In genomic region chr7:122485841-122486240, GRCh38 we compare ENCODE assay signal across 22 cellular contexts.
DNase-seq lines count a peak whose midpoint lies in the region; ATAC-seq, FAIRE-seq and TF ChIP-seq lines count a peak whose summit lies in the region.
"Had no signal": no experiment of that assay in that cellular context is flagged by ENCODE, and none has a peak within 500 bp of the region (broad histone marks: within the 10 kb centered on the region; RNA-seq: fewer than 3 reads in every experiment).

No MANE protein-coding gene starts in this region.

- H3K4me3 Mint-ChIP-seq in astrocyte (ENCODE audit: unreplicated experiment) (no peak overlapping the region), neural progenitor cell (no peak overlapping the region)
- no peak overlapping the region for H3K4me3 Mint-ChIP-seq in activated T-helper 2 cell treated with anti-CD3 and anti-CD28 coated beads, Interferon-gamma antibody, Interleukin-2, Interleukin-4, amounts not matched to agents 10 μg/mL and 5 μg/mL and 100 μg/mL, durations not matched to agents 14 hours and 24 hours and 36 hours (ENCODE audit: low read depth)
- H3K4me3 Mint-ChIP-seq: CD8-positive, alpha-beta memory T cell had no signal

- TF ChIP-seq CTCF in AG09309 (IDR thresholded peaks at IDR 0.05; ENCODE audit: control insufficient read depth, insufficient read depth, low read depth, low read length, missing control alignments) (no peak), astrocyte (IDR thresholded peaks at IDR 0.05; ENCODE audit: insufficient read depth, low read depth, low read length) (no peak), neural progenitor cell (IDR thresholded peaks at IDR 0.05) (no peak)

- H3K27me3 ChIP-seq in astrocyte (ENCODE audit: insufficient read depth, low read length) (no peaks in the 10 kb centered on the region), neural progenitor cell (no peaks in the 10 kb centered on the region)
- H3K27me3 ChIP-seq: BLaER1 treated with 17β-estradiol and CSF1 and Interleukin-3, amounts not matched to agents 10 nM and 100 nM had no signal

- H2AFZ ChIP-seq in astrocyte (ENCODE audit: low read depth, low read length) = no peak overlapping the region
- H2AFZ ChIP-seq in neural progenitor cell (replicated peaks) = no peak overlapping the region

- H3K4me1 Mint-ChIP-seq in astrocyte (ENCODE audit: low read depth, unreplicated experiment) (no peaks in the 10 kb centered on the region), neural progenitor cell (no peaks in the 10 kb centered on the region)
- no peaks in the 10 kb centered on the region for H3K4me1 Mint-ChIP-seq in activated T-helper 2 cell treated with anti-CD3 and anti-CD28 coated beads, Interferon-gamma antibody, Interleukin-2, Interleukin-4, amounts not matched to agents 10 μg/mL and 5 μg/mL and 100 μg/mL, durations not matched to agents 14 hours and 24 hours and 36 hours (ENCODE audit: low read depth)
- H3K4me1 Mint-ChIP-seq: CD8-positive, alpha-beta memory T cell had no signal

- intact Hi-C loops in activated T-helper 2 cell treated with anti-CD3 and anti-CD28 coated beads, Interferon-gamma antibody, Interleukin-2, Interleukin-4, amounts not matched to agents 10 μg/mL and 5 μg/mL and 100 μg/mL, durations not matched to agents 14 hours and 24 hours and 36 hours (cut with micrococcal nuclease) = no loop called here

- no peak overlapping the region for H3K27ac ChIP-seq in astrocyte (ENCODE audit: low read depth, low read length)
- H3K27ac ChIP-seq in neural progenitor cell = peak overlapping the region; percentile 2
- H3K27ac ChIP-seq: BLaER1 treated with 17β-estradiol and CSF1 and Interleukin-3, amounts not matched to agents 10 nM and 100 nM; KMS-11 had no signal

- H3K4me1 ChIP-seq in astrocyte (ENCODE audit: insufficient read depth, low read length) (no peaks in the 10 kb centered on the region), neural progenitor cell (peaks cover 7% of the 10 kb centered on the region)
- H3K4me1 ChIP-seq: BLaER1 treated with 17β-estradiol and CSF1 and Interleukin-3, amounts not matched to agents 10 nM and 100 nM had no signal

- H3K9me3 ChIP-seq in astrocyte (ENCODE audit: insufficient read depth, low read depth, low read length) = no peaks in the 10 kb centered on the region
- no peaks in the 10 kb centered on the region for H3K9me3 ChIP-seq in neural progenitor cell (ENCODE audit: low read depth)
- H3K9me3 ChIP-seq: BLaER1 treated with 17β-estradiol and CSF1 and Interleukin-3, amounts not matched to agents 10 nM and 100 nM had no signal

- H3K27me3 Mint-ChIP-seq in astrocyte (ENCODE audit: low read depth, unreplicated experiment) = no peaks in the 10 kb centered on the region
- no peaks in the 10 kb centered on the region for H3K27me3 Mint-ChIP-seq in neural progenitor cell (ENCODE audit: insufficient read depth, low read depth)
- H3K27me3 Mint-ChIP-seq in activated T-helper 2 cell treated with anti-CD3 and anti-CD28 coated beads, Interferon-gamma antibody, Interleukin-2, Interleukin-4, amounts not matched to agents 10 μg/mL and 5 μg/mL and 100 μg/mL, durations not matched to agents 14 hours and 24 hours and 36 hours (ENCODE audit: low read depth) = no peaks in the 10 kb centered on the region
- H3K27me3 Mint-ChIP-seq: CD8-positive, alpha-beta memory T cell had no signal

- H3K9ac ChIP-seq in astrocyte (ENCODE audit: low read length) = no peak overlapping the region
- no peak overlapping the region for H3K9ac ChIP-seq in neural progenitor cell
- H3K9ac ChIP-seq: BLaER1 treated with 17β-estradiol and CSF1 and Interleukin-3, amounts not matched to agents 10 nM and 100 nM; KMS-11 had no signal

- peaks cover 15% of the 10 kb centered on the region for H3F3A ChIP-seq in neural progenitor cell (ENCODE audit: low read depth)

- no peak for ATAC-seq in HG02973 (IDR thresholded peaks at IDR 0.05; ENCODE audit: unreplicated experiment)
- ATAC-seq: GM12878, PC-3 had no signal

- H4K20me1 ChIP-seq in astrocyte (ENCODE audit: insufficient read depth, low read length) (no peaks in the 10 kb centered on the region), neural progenitor cell (ENCODE audit: low read depth) (no peaks in the 10 kb centered on the region)
- H4K20me1 ChIP-seq: BLaER1 treated with 17β-estradiol and CSF1 and Interleukin-3, amounts not matched to agents 10 nM and 100 nM had no signal

- H3K4me2 ChIP-seq in astrocyte (ENCODE audit: low read length) = no peak overlapping the region
- no peak overlapping the region for H3K4me2 ChIP-seq in neural progenitor cell
- H3K4me2 ChIP-seq: BLaER1 treated with 17β-estradiol and CSF1 and Interleukin-3, amounts not matched to agents 10 nM and 100 nM; KMS-11 had no signal

- H3K9me3 Mint-ChIP-seq in astrocyte (ENCODE audit: unreplicated experiment) = no peaks in the 10 kb centered on the region
- H3K9me3 Mint-ChIP-seq in neural progenitor cell = no peaks in the 10 kb centered on the region
- no peaks in the 10 kb centered on the region for H3K9me3 Mint-ChIP-seq in activated T-helper 2 cell treated with anti-CD3 and anti-CD28 coated beads, Interferon-gamma antibody, Interleukin-2, Interleukin-4, amounts not matched to agents 10 μg/mL and 5 μg/mL and 100 μg/mL, durations not matched to agents 14 hours and 24 hours and 36 hours

- no peaks in the 10 kb centered on the region for H3K36me3 Mint-ChIP-seq in astrocyte (ENCODE audit: low read depth, unreplicated experiment)
- H3K36me3 Mint-ChIP-seq in neural progenitor cell = no peaks in the 10 kb centered on the region
- H3K36me3 Mint-ChIP-seq in activated T-helper 2 cell treated with anti-CD3 and anti-CD28 coated beads, Interferon-gamma antibody, Interleukin-2, Interleukin-4, amounts not matched to agents 10 μg/mL and 5 μg/mL and 100 μg/mL, durations not matched to agents 14 hours and 24 hours and 36 hours (ENCODE audit: low read depth) = no peaks in the 10 kb centered on the region
- H3K36me3 Mint-ChIP-seq: CD8-positive, alpha-beta memory T cell had no signal

- H3K4me3 ChIP-seq in AG09309 (ENCODE audit: control insufficient read depth, low read depth, low read length) (no peak overlapping the region), astrocyte (ENCODE audit: insufficient read depth, low read depth, low read length) (no peak overlapping the region), neural progenitor cell (no peak overlapping the region)
- H3K4me3 ChIP-seq: BLaER1 treated with 17β-estradiol and CSF1 and Interleukin-3, amounts not matched to agents 10 nM and 100 nM; GM12878 had no signal

- no peak overlapping the region for H3K27ac Mint-ChIP-seq in astrocyte (ENCODE audit: unreplicated experiment)
- H3K27ac Mint-ChIP-seq in neural progenitor cell = no peak overlapping the region
- no peak overlapping the region for H3K27ac Mint-ChIP-seq in activated T-helper 2 cell treated with anti-CD3 and anti-CD28 coated beads, Interferon-gamma antibody, Interleukin-2, Interleukin-4, amounts not matched to agents 10 μg/mL and 5 μg/mL and 100 μg/mL, durations not matched to agents 14 hours and 24 hours and 36 hours

- H3K36me3 ChIP-seq in astrocyte (ENCODE audit: insufficient read depth, low read length) (no peaks in the 10 kb centered on the region), neural progenitor cell (no peaks in the 10 kb centered on the region)
- H3K36me3 ChIP-seq: BLaER1 treated with 17β-estradiol and CSF1 and Interleukin-3, amounts not matched to agents 10 nM and 100 nM had no signal

- no peak for FAIRE-seq in astrocyte (lab: Jason Lieb, UNC)
- FAIRE-seq: D721Med, GM12878, GM18507 had no signal

- DNase-seq in AG09309 (ENCODE audit: low read depth) (peak; percentile 14), astrocyte (ENCODE audit: low read depth) (peak; percentile 62), fibroblast of gingiva (ENCODE audit: low read depth) (peak; percentile 30), neural progenitor cell (ENCODE audit: low spot score) (no peak), NCI-H2107 treated with DMSO at 0.1 percent for 48 hours (lab: John Stamatoyannopoulos, UW; ENCODE audit: unreplicated experiment) (no peak), NCI-H1048 (lab: John Stamatoyannopoulos, UW) (no peak)
- no peak for DNase-seq in activated T-helper 2 cell treated with anti-CD3 and anti-CD28 coated beads, Interferon-gamma antibody, Interleukin-2, Interleukin-4, amounts not matched to agents 10 μg/mL and 5 μg/mL and 100 μg/mL, durations not matched to agents 14 hours and 24 hours and 36 hours (ENCODE audit: low spot score)
- DNase-seq: 8988T; CD8-positive, alpha-beta memory T cell; DMS79; H7; NCI-H1436 treated with DMSO at 0.1 percent for 48 hours; NCI-H2081; NCI-H510A treated with DMSO at 0.1 percent for 48 hours; NCI-H82; PC-3 had no signal

- no peaks in the 10 kb centered on the region for H3K79me2 ChIP-seq in astrocyte (ENCODE audit: insufficient read depth, low read length)
- no peaks in the 10 kb centered on the region for H3K79me2 ChIP-seq in neural progenitor cell (ENCODE audit: low read depth)

Comparison
In these comparisons a context has a peak if more than half of its experiments do, and no peak if none do; other contexts are left out.
1. DNase-seq: peak in AG09309 (single experiment), astrocyte (single experiment) and fibroblast of gingiva (single experiment); none in neural progenitor cell (single experiment), activated T-helper 2 cell treated with anti-CD3 and anti-CD28 coated beads, Interferon-gamma antibody, Interleukin-2, Interleukin-4, amounts not matched to agents 10 μg/mL and 5 μg/mL and 100 μg/mL, durations not matched to agents 14 hours and 24 hours and 36 hours (single experiment), NCI-H2107 treated with DMSO at 0.1 percent for 48 hours (single experiment) and NCI-H1048 (single experiment).